23 cellular contexts compared by ENCODE assay signal in the genomic region with DNA sequence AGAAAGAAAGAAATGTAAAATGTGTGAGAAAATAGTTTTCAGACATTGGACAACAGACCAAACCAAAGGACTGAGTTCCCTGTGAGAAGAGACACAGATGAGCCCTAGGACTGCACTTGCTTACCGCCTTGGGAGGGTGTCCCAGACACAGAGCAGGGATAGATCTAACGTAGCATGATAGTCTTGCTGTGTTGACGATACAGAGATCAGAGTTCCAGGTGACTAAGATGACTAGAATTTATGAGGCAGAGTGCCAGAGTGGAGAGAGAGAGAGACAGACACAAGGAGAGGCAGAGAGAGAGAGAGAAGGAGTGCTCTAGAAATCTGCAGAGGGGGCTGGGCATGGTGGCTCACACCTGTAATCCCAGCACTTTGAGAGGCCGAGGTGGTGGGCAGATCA.
A peak's percentile ranks its signal among the peaks of the same experiment; 100 is the strongest.
DNase-seq lines count a peak whose midpoint lies in the region; ATAC-seq and TF ChIP-seq lines count a peak whose summit lies in the region.
"Had no signal": no experiment of that assay in that cellular context is flagged by ENCODE, and none has a peak within 500 bp of the region (broad histone marks: within the 10 kb centered on the region; RNA-seq: fewer than 3 reads in every experiment).

No MANE protein-coding gene starts in this region.

- POLR2A ChIA-PET in PC-3 (lab: Charles Lee; ENCODE audit: unreplicated experiment), result no interaction called here

- ATAC-seq in PC-3 (peak; percentile 74), GM19351 (IDR thresholded peaks at IDR 0.05; ENCODE audit: unreplicated experiment) (no peak)
- ATAC-seq: activated T-cell treated with anti-CD3 and anti-CD28 coated beads, Interleukin-2, amount 50 U/mL, for 72 hours; gastrocnemius medialis had no signal

- no peaks in the 10 kb centered on the region for H3F3A ChIP-seq in PC-3 (ENCODE audit: low read length, unreplicated experiment)

- H3K4me3 ChIP-seq in PC-3 (ENCODE audit: low read length), result no peak overlapping the region
- no peak overlapping the region for H3K4me3 ChIP-seq in epithelial cell of proximal tubule (ENCODE audit: low read depth, low read length)
- H3K4me3 ChIP-seq: gastrocnemius medialis, left ventricle myocardium inferior, right atrium auricular region, upper lobe of left lung had no signal

- intact Hi-C loops in PC-3 (cut with micrococcal nuclease), result no loop called here
- intact Hi-C loops in posterior vena cava (cut with DNase I), result loop anchor here in 1 of 2 donors (10.0 kb wide), 1 partner anchor 114 kb away; no protein-coding TSS in a partner anchor

- H3K4me1 ChIP-seq in PC-3 (ENCODE audit: insufficient read depth, low read length), result peaks cover 13% of the 10 kb centered on the region
- H3K4me1 ChIP-seq: gastrocnemius medialis, left ventricle myocardium inferior, right atrium auricular region, upper lobe of left lung had no signal

- no peaks in the 10 kb centered on the region for H3K27me3 ChIP-seq in PC-3 (ENCODE audit: low read length)
- H3K27me3 ChIP-seq: gastrocnemius medialis, right atrium auricular region, upper lobe of left lung had no signal

- H3K27ac ChIP-seq in PC-3 (ENCODE audit: low read length), result no peak overlapping the region
- H3K27ac ChIP-seq: gastrocnemius medialis, left ventricle myocardium inferior, right atrium auricular region, upper lobe of left lung had no signal

- no peak overlapping the region for H3K9ac ChIP-seq in PC-3 (ENCODE audit: low read length)

- no TSS peak for BruUV-seq in PC-3 (replicated peaks; lab: Mats Ljungman, UMichigan)

- no peak overlapping the region for H3K4me2 ChIP-seq in PC-3 (ENCODE audit: low read length)

- CTCF ChIA-PET in PC-3 (lab: Charles Lee), result no interaction called here

- TF ChIP-seq CTCF in PC-3 (conservative IDR thresholded peaks at IDR 0.05; ENCODE audit: low read depth, low read length), result no peak
- no peak for TF ChIP-seq CTCF in epithelial cell of proximal tubule (conservative IDR thresholded peaks at IDR 0.05; ENCODE audit: low read depth, low read length)

- H3K36me3 ChIP-seq in PC-3 (ENCODE audit: low read depth, low read length), result no peaks in the 10 kb centered on the region
- H3K36me3 ChIP-seq: gastrocnemius medialis, left ventricle myocardium inferior, right atrium auricular region, upper lobe of left lung had no signal

- H4K20me1 ChIP-seq in PC-3 (ENCODE audit: low read length), result no peaks in the 10 kb centered on the region

- DNase-seq in ELR (ENCODE audit: low read depth) (peak; percentile 82), PC-3 (peak; percentile 80), epithelial cell of proximal tubule (ENCODE audit: low read depth) (peak; percentile 72), mucosa of gallbladder (ENCODE audit: low spot score) (peak; percentile 20), SK-N-DZ (ENCODE audit: low spot score) (no peak), posterior vena cava (ENCODE audit: low spot score) (no peak)
- DNase-seq in activated effector memory CD4-positive, alpha-beta T cell treated with anti-CD3 and anti-CD28 coated beads, Interleukin-2, amount 50 U/mL, for 16 hours, result no peak
- DNase-seq: activated CD4-positive, CD25-positive, alpha-beta regulatory T cell; activated CD8-positive, alpha-beta memory T cell treated with anti-CD3 and anti-CD28 coated beads for 24 hours; activated T-cell treated with anti-CD3 and anti-CD28 coated beads, Interleukin-2, amount 50 U/mL, for 72 hours; CD4-positive, alpha-beta memory T cell; DND-41; gastrocnemius medialis; GOT3; left ventricle myocardium inferior; NCI-H1048; NCI-H2081 treated with DMSO at 0.1 percent for 48 hours; NCI-H524 treated with DMSO at 0.1 percent for 48 hours; nucleus accumbens; SHP77 treated with DMSO at 0.1 percent for 48 hours; upper lobe of left lung had no signal

- H3K9me2 ChIP-seq in PC-3 (replicated peaks; ENCODE audit: low read length), result no peaks in the 10 kb centered on the region

- no peaks in the 10 kb centered on the region for H3K79me2 ChIP-seq in PC-3 (ENCODE audit: low read length)

- H2AFZ ChIP-seq in PC-3 (ENCODE audit: low read length), result no peak overlapping the region

- no peaks in the 10 kb centered on the region for H3K9me3 ChIP-seq in PC-3 (ENCODE audit: low read length)
- H3K9me3 ChIP-seq: gastrocnemius medialis, upper lobe of left lung had no signal

Comparison
In these comparisons a context has a peak if more than half of its experiments do, and no peak if none do; other contexts are left out.
1. DNase-seq: peak in ELR (single experiment), PC-3 (single experiment), epithelial cell of proximal tubule (single experiment) and mucosa of gallbladder (single experiment); none in SK-N-DZ (single experiment), activated effector memory CD4-positive, alpha-beta T cell treated with anti-CD3 and anti-CD28 coated beads, Interleukin-2, amount 50 U/mL, for 16 hours (single experiment) and posterior vena cava (single experiment).